12 cellular contexts compared by ENCODE assay signal in genomic region chr15:45136378-45136764, GRCh38. TPM values are rescaled to one million over a fixed set of nuclear protein-coding genes. Genes with fewer than 3 reads are reported as not detected.
DNase-seq lines count a peak whose midpoint lies in the region; ATAC-seq and TF ChIP-seq lines count a peak whose summit lies in the region.
"Had no signal": no experiment of that assay in that cellular context is flagged by ENCODE, and none has a peak within 500 bp of the region (broad histone marks: within the 10 kb centered on the region; RNA-seq: fewer than 3 reads in every experiment).

No MANE protein-coding gene starts in this region.

- intact Hi-C loops in lower lobe of right lung (cut with DNase I), result no loop called here

- H3K27ac Mint-ChIP-seq in activated naive CD4-positive, alpha-beta T cell treated with anti-CD3 and anti-CD28 coated beads, Interleukin-2, amount 10 ng/mL, durations not matched to agents 7 days and 5 days, result no peak overlapping the region

- TF ChIP-seq CTCF in NB4 (IDR thresholded peaks at IDR 0.05; ENCODE audit: low read depth, low read length) (peak; percentile 18), epithelial cell of proximal tubule (conservative IDR thresholded peaks at IDR 0.05; ENCODE audit: low read depth, low read length) (peak; percentile 43), lower lobe of right lung (IDR thresholded peaks at IDR 0.05) (no peak)

- peak; percentile 35 for DNase-seq in activated naive CD4-positive, alpha-beta T cell treated with anti-CD3 and anti-CD28 coated beads, Interleukin-2, amount 50 U/mL, for 16 hours
- no peak for DNase-seq in activated naive CD4-positive, alpha-beta T cell treated with anti-CD3 and anti-CD28 coated beads, Interleukin-2, amount 10 ng/mL, durations not matched to agents 7 days and 5 days
- no peak for DNase-seq in NB4 (ENCODE audit: low read depth)
- DNase-seq in epithelial cell of proximal tubule (ENCODE audit: low read depth), result no peak
- DNase-seq in stimulated activated CD8-positive, alpha-beta memory T cell treated with anti-CD3 and anti-CD28 coated beads, Interleukin-4, amount 100 ng/mL, for 48 hours, result peak; percentile 45
- no peak for DNase-seq in GM19240 (ENCODE audit: insufficient read length, low spot score)
- DNase-seq in lower lobe of right lung, result no peak
- DNase-seq: NCI-H1092; stimulated activated CD4-positive, alpha-beta T cell treated with anti-CD3 and anti-CD28 coated beads, Interleukin-1b, Interleukin-23, amount 100 ng/mL, for 48 hours had no signal

- H3K9me3 Mint-ChIP-seq in activated naive CD4-positive, alpha-beta T cell treated with anti-CD3 and anti-CD28 coated beads, Interleukin-2, amount 10 ng/mL, durations not matched to agents 7 days and 5 days, result no peaks in the 10 kb centered on the region

- peaks cover 33% of the 10 kb centered on the region for H3K27me3 ChIP-seq in lower lobe of right lung (ENCODE audit: low read depth)

- peaks cover 10% of the 10 kb centered on the region for H3K36me3 ChIP-seq in lower lobe of right lung
- H3K36me3 ChIP-seq: ascending aorta had no signal

- no peak overlapping the region for H3K27ac ChIP-seq in lower lobe of right lung
- H3K27ac ChIP-seq: ascending aorta had no signal

- peaks cover 66% of the 10 kb centered on the region for H3K27me3 Mint-ChIP-seq in activated naive CD4-positive, alpha-beta T cell treated with anti-CD3 and anti-CD28 coated beads, Interleukin-2, amount 10 ng/mL, durations not matched to agents 7 days and 5 days

- no peak for ATAC-seq in activated CD4-positive, CD25-positive, alpha-beta regulatory T cell treated with anti-CD3 and anti-CD28 coated beads, Interleukin-2, amount 50 U/mL, for 24 hours
- no peak for ATAC-seq in lower lobe of right lung
- ATAC-seq: SK-N-SH treated with all-trans-retinoic acid at 6 μM for 48 hours had no signal

- H3K36me3 Mint-ChIP-seq in activated naive CD4-positive, alpha-beta T cell treated with anti-CD3 and anti-CD28 coated beads, Interleukin-2, amount 10 ng/mL, durations not matched to agents 7 days and 5 days, result no peaks in the 10 kb centered on the region

- no peak overlapping the region for H3K4me3 ChIP-seq in NB4 (ENCODE audit: low read depth, low read length)
- H3K4me3 ChIP-seq in epithelial cell of proximal tubule (ENCODE audit: low read depth, low read length), result no peak overlapping the region
- no peak overlapping the region for H3K4me3 ChIP-seq in lower lobe of right lung
- H3K4me3 ChIP-seq: ascending aorta had no signal

- CTCF ChIA-PET in activated naive CD4-positive, alpha-beta T cell treated with anti-CD3 and anti-CD28 coated beads, Interleukin-2, amount 10 ng/mL, durations not matched to agents 7 days and 5 days (lab: Charles Lee), result interaction anchor here (1.0 kb wide), 1 partner anchor 321 kb away, joined by 3 read pairs; no protein-coding TSS in a partner anchor

- H3K4me3 Mint-ChIP-seq in activated naive CD4-positive, alpha-beta T cell treated with anti-CD3 and anti-CD28 coated beads, Interleukin-2, amount 10 ng/mL, durations not matched to agents 7 days and 5 days, result no peak overlapping the region

- peaks cover 9% of the 10 kb centered on the region for H3K4me1 Mint-ChIP-seq in activated naive CD4-positive, alpha-beta T cell treated with anti-CD3 and anti-CD28 coated beads, Interleukin-2, amount 10 ng/mL, durations not matched to agents 7 days and 5 days

- H3K4me1 ChIP-seq in lower lobe of right lung, result peaks cover 44% of the 10 kb centered on the region

- H3K9me3 ChIP-seq in lower lobe of right lung, result no peaks in the 10 kb centered on the region
- H3K9me3 ChIP-seq: ascending aorta had no signal

- no peak for TF ChIP-seq POLR2A in NB4 (IDR thresholded peaks at IDR 0.05; ENCODE audit: extremely low read depth, insufficient read length)

RNA-seq across cellular contexts. Expression of gene DUOX1, which starts 6.6 kb away (rescaled TPM):
- total RNA-seq in epithelial cell of proximal tubule (0.12 and 0.22 TPM in 2 replicates), lower lobe of right lung (317 TPM)

RNA-seq across cellular contexts. Expression of gene DUOXA1, which starts 6.7 kb away (rescaled TPM):
- total RNA-seq in epithelial cell of proximal tubule (0.46 TPM in 1 of 2 replicates, not detected in the other), lower lobe of right lung (131 TPM)

RNA-seq across cellular contexts. Expression of gene DUOXA2, which starts 22.2 kb away (rescaled TPM):
- not detected in 2 replicates for total RNA-seq in epithelial cell of proximal tubule
- total RNA-seq in lower lobe of right lung, result not detected

RNA-seq across cellular contexts. Expression of gene DUOX2, which starts 22.4 kb away (rescaled TPM):
- not detected in 2 replicates for total RNA-seq in epithelial cell of proximal tubule
- total RNA-seq in lower lobe of right lung, result 4.0 TPM

RNA-seq across cellular contexts. Expression of gene SHF, which starts 51.4 kb away (rescaled TPM):
- total RNA-seq in epithelial cell of proximal tubule, result 0.80 and 1.1 TPM in 2 replicates
- total RNA-seq in lower lobe of right lung, result 6.4 TPM

Comparison
In these comparisons a context has a peak if more than half of its experiments do, and no peak if none do; other contexts are left out.
1. DNase-seq: peak in activated naive CD4-positive, alpha-beta T cell treated with anti-CD3 and anti-CD28 coated beads, Interleukin-2, amount 50 U/mL, for 16 hours (single experiment) and stimulated activated CD8-positive, alpha-beta memory T cell treated with anti-CD3 and anti-CD28 coated beads, Interleukin-4, amount 100 ng/mL, for 48 hours (single experiment); none in activated naive CD4-positive, alpha-beta T cell treated with anti-CD3 and anti-CD28 coated beads, Interleukin-2, amount 10 ng/mL, durations not matched to agents 7 days and 5 days (single experiment), NB4 (single experiment), epithelial cell of proximal tubule (single experiment), GM19240 (single experiment) and lower lobe of right lung (single experiment).
2. RNA of gene DUOX1, which starts 6.6 kb away (total RNA-seq): 317 TPM in lower lobe of right lung (single experiment); 0.12 to 0.22 TPM in epithelial cell of proximal tubule; every median in the first group is over 100 times any median in the second.
3. RNA of gene DUOXA1, which starts 6.7 kb away (total RNA-seq): 131 TPM in lower lobe of right lung (single experiment); 0.46 TPM in epithelial cell of proximal tubule; every median in the first group is over 10 times any median in the second.